ENCODE assay signal across 8 cellular contexts in genomic region chr5:34244281-34245031, GRCh38.
DNase-seq lines count a peak whose midpoint lies in the region; ATAC-seq and TF ChIP-seq lines count a peak whose summit lies in the region.
"Not testable (repeated sequence)": the region's sequence is repeated elsewhere in the genome, so short reads cannot be mapped to it uniquely, and the experiment has no call there.

No MANE protein-coding gene starts in this region.

- peak; percentile 33 for DNase-seq in A172 (ENCODE audit: low spot score)
- DNase-seq in HT-29 (ENCODE audit: low spot score), result peak; percentile 48
- DNase-seq in activated naive CD8-positive, alpha-beta T cell treated with anti-CD3 and anti-CD28 coated beads, Interleukin-2, amount 50 U/mL, for 16 hours (ENCODE audit: low read depth, low spot score), result peak; percentile 54
- peak; percentile 57 to 77 for DNase-seq in foreskin fibroblast
- DNase-seq in stimulated activated CD4-positive, alpha-beta T cell treated with anti-CD3 and anti-CD28 coated beads, Interleukin-2, amount 100 ng/mL, for 48 hours, result peak; percentile 57 to 66

- H3K4me1 ChIP-seq in mucosa of rectum (ENCODE audit: control insufficient read depth in 2 of 2, insufficient read depth in 2 of 2, low read length in 2 of 2), result not testable (repeated sequence)

- H3K36me3 ChIP-seq in mucosa of rectum (ENCODE audit: control insufficient read depth in 2 of 2, insufficient read depth in 2 of 2, low read length in 2 of 2), result not testable (repeated sequence)

- H3K27me3 ChIP-seq in mucosa of rectum (ENCODE audit: control insufficient read depth in 2 of 2, insufficient read depth in 2 of 2, low read length in 2 of 2), result not testable (repeated sequence)

- H3K9ac ChIP-seq in mucosa of rectum (ENCODE audit: low read depth in 1 of 2, low read length in 2 of 2), result not testable (repeated sequence)

- H3K4me3 ChIP-seq in WI38 (ENCODE audit: low read depth, low read length) (peak overlapping the region; percentile 43), foreskin fibroblast (ENCODE audit: low read depth in 1 of 2, low read length in 2 of 2) (peak overlapping the region; percentile 28 to 46), mucosa of rectum (ENCODE audit: low read length in 2 of 2) (peak overlapping the region; percentile 35 to 52)

- not testable (repeated sequence) for TF ChIP-seq CTCF in WI38 (IDR thresholded peaks at IDR 0.05; ENCODE audit: low read depth, low read length); foreskin fibroblast (IDR thresholded peaks at IDR 0.05; ENCODE audit: low read depth, low read length)

- peak; percentile 29 for ATAC-seq in GM18907 (IDR thresholded peaks at IDR 0.05; ENCODE audit: unreplicated experiment)

- not testable (repeated sequence) for H3K9me3 ChIP-seq in mucosa of rectum (ENCODE audit: control insufficient read depth in 2 of 2, low read length in 2 of 2)

- H3K27ac ChIP-seq in mucosa of rectum (ENCODE audit: low read depth in 2 of 2, low read length in 2 of 2), result peak overlapping the region; percentile 52 to 55

Comparison
In these comparisons a context has a peak if more than half of its experiments do, and no peak if none do; other contexts are left out.
1. Peak in every context shown above with its lines: DNase-seq, ATAC-seq, H3K4me3 ChIP-seq and H3K27ac ChIP-seq.